Comparison of ENCODE assay signal across 11 cellular contexts in genomic region chr16:4090476-4090875, GRCh38. TPM values are rescaled to one million over a fixed set of nuclear protein-coding genes. Genes with fewer than 3 reads are reported as not detected.
DNase-seq lines count a peak whose midpoint lies in the region; ATAC-seq lines count a peak whose summit lies in the region.
"Had no signal": no experiment of that assay in that cellular context is flagged by ENCODE, and none has a peak within 500 bp of the region (broad histone marks: within the 10 kb centered on the region; RNA-seq: fewer than 3 reads in every experiment).

No MANE protein-coding gene starts in this region.

- no peak overlapping the region for H3K14ac ChIP-seq in trophoblast cell (ENCODE audit: low read length)

- no peaks in the 10 kb centered on the region for H3K27me3 Mint-ChIP-seq in dendritic cell treated with granulocyte-macrophage colony-stimulating factor and Interleukin-4, amounts not matched to agents 40 ng/mL and 50 ng/mL, for 4 days

- no peak overlapping the region for H3K4me2 ChIP-seq in trophoblast cell (ENCODE audit: low read length)

- peaks cover 40% of the 10 kb centered on the region for H3K4me1 Mint-ChIP-seq in dendritic cell treated with granulocyte-macrophage colony-stimulating factor and Interleukin-4, amounts not matched to agents 40 ng/mL and 50 ng/mL, for 4 days (ENCODE audit: low read depth)

- H3K18ac ChIP-seq in trophoblast cell (ENCODE audit: low read length) = no peak overlapping the region

- peaks cover 6% of the 10 kb centered on the region for H3K36me3 Mint-ChIP-seq in dendritic cell treated with granulocyte-macrophage colony-stimulating factor and Interleukin-4, amounts not matched to agents 40 ng/mL and 50 ng/mL, for 4 days (ENCODE audit: low read depth)

- peak overlapping the region; percentile 29 for H3K4me3 ChIP-seq in rectal smooth muscle tissue (ENCODE audit: low read length)
- no peak overlapping the region for H3K4me3 ChIP-seq in trophoblast cell (ENCODE audit: low read depth, low read length)

- DNase-seq in GM03348 (ENCODE audit: low spot score) = peak; percentile 57
- no peak for DNase-seq in trophoblast cell
- DNase-seq in COLO668 (lab: John Stamatoyannopoulos, UW; ENCODE audit: unreplicated experiment) = no peak
- DNase-seq in LoVo (ENCODE audit: low spot score) = no peak
- DNase-seq: activated CD4-positive, CD25-positive, alpha-beta regulatory T cell; NCI-H524 treated with DMSO at 0.1 percent for 48 hours; occipital lobe had no signal

- intact Hi-C loops in dendritic cell treated with granulocyte-macrophage colony-stimulating factor and Interleukin-4, amounts not matched to agents 40 ng/mL and 50 ng/mL, for 4 days (cut with micrococcal nuclease) = no loop called here

- peak overlapping the region; percentile 13 for H3K27ac ChIP-seq in layer of hippocampus (ENCODE audit: low read depth, low read length)
- peak overlapping the region; percentile 43 for H3K27ac ChIP-seq in rectal smooth muscle tissue (ENCODE audit: low read depth, low read length)
- H3K27ac ChIP-seq in trophoblast cell (ENCODE audit: low read depth, low read length) = no peak overlapping the region

- H4K91ac ChIP-seq in trophoblast cell (ENCODE audit: low read depth, low read length) = no peak overlapping the region

- no peak for ATAC-seq in HG02798 (IDR thresholded peaks at IDR 0.05; ENCODE audit: poor library complexity, unreplicated experiment)

- no peak overlapping the region for H2BK120ac ChIP-seq in trophoblast cell (ENCODE audit: insufficient read depth, low read length, poor library complexity)

- no peak overlapping the region for H3K4ac ChIP-seq in trophoblast cell (ENCODE audit: low read depth, low read length)

- peak overlapping the region; percentile 50 for H3K4me3 Mint-ChIP-seq in dendritic cell treated with granulocyte-macrophage colony-stimulating factor and Interleukin-4, amounts not matched to agents 40 ng/mL and 50 ng/mL, for 4 days

- H3K79me1 ChIP-seq in trophoblast cell (ENCODE audit: low read length) = peaks cover 3% of the 10 kb centered on the region

- H3K36me3 ChIP-seq in rectal smooth muscle tissue (ENCODE audit: control insufficient read depth, insufficient read depth, low read length) = no peaks in the 10 kb centered on the region
- peaks cover 1 to 3% of the 10 kb centered on the region in 2 experiments for H3K36me3 ChIP-seq in trophoblast cell (ENCODE audit: control insufficient read depth in 1 of 2, insufficient read depth in 2 of 2, low read length in 2 of 2)

- no peak overlapping the region for H2AFZ ChIP-seq in trophoblast cell (ENCODE audit: insufficient read depth, low read length, poor library complexity)

- no peak overlapping the region for H3K9ac ChIP-seq in rectal smooth muscle tissue (ENCODE audit: low read length)
- no peak overlapping the region for H3K9ac ChIP-seq in trophoblast cell (ENCODE audit: low read length)

- no peak overlapping the region for H3K23ac ChIP-seq in trophoblast cell (ENCODE audit: low read length)

- H3K79me2 ChIP-seq in trophoblast cell (ENCODE audit: control insufficient read depth, insufficient read depth, low read length, poor library complexity) = no peaks in the 10 kb centered on the region

- H3K9me3 ChIP-seq in trophoblast cell (ENCODE audit: insufficient read depth, low read depth, low read length) = no peaks in the 10 kb centered on the region

- H2BK12ac ChIP-seq in trophoblast cell (ENCODE audit: low read length) = no peak overlapping the region

- H3K27me3 ChIP-seq in layer of hippocampus (ENCODE audit: control insufficient read depth, insufficient read depth, low read length) = no peaks in the 10 kb centered on the region
- H3K27me3 ChIP-seq in rectal smooth muscle tissue (ENCODE audit: control insufficient read depth, insufficient read depth, low read length) = no peaks in the 10 kb centered on the region
- H3K27me3 ChIP-seq in trophoblast cell (ENCODE audit: insufficient read depth, low read length) = no peaks in the 10 kb centered on the region

- no peaks in the 10 kb centered on the region for H3K9me3 Mint-ChIP-seq in dendritic cell treated with granulocyte-macrophage colony-stimulating factor and Interleukin-4, amounts not matched to agents 40 ng/mL and 50 ng/mL, for 4 days

- H4K8ac ChIP-seq in trophoblast cell (ENCODE audit: low read depth, low read length) = no peak overlapping the region

- H2BK5ac ChIP-seq in trophoblast cell (ENCODE audit: low read depth, low read length, poor library complexity) = no peak overlapping the region

- no peak overlapping the region for H2AK5ac ChIP-seq in trophoblast cell (ENCODE audit: low read length)

- H3K27ac Mint-ChIP-seq in dendritic cell treated with granulocyte-macrophage colony-stimulating factor and Interleukin-4, amounts not matched to agents 40 ng/mL and 50 ng/mL, for 4 days = peak overlapping the region; percentile 57

- H3K4me1 ChIP-seq in rectal smooth muscle tissue (ENCODE audit: control insufficient read depth, insufficient read depth, low read length) = peaks cover 5% of the 10 kb centered on the region
- peaks cover 7 to 8% of the 10 kb centered on the region in 2 experiments for H3K4me1 ChIP-seq in trophoblast cell (ENCODE audit: control insufficient read depth in 1 of 2, insufficient read depth in 2 of 2, low read length in 2 of 2)

- WGBS in trophoblast cell (ENCODE audit: extremely low coverage, insufficient coverage, insufficient read length) = no CpG with 5 or more reads among the region's 10 CpGs

- no peak overlapping the region for H4K12ac ChIP-seq in trophoblast cell (ENCODE audit: low read depth, low read length)

RNA-seq across cellular contexts. Expression of gene ADCY9, which starts 25.8 kb away (rescaled TPM):
- polyA plus RNA-seq in trophoblast cell (2013) = 9.8 and 10.3 TPM in 2 replicates
